Comparison of ENCODE assay signal across 8 cellular contexts in genomic region chr4:139606600-139607301, GRCh38. TPM values are rescaled to one million over a fixed set of nuclear protein-coding genes. Genes with fewer than 3 reads are reported as not detected.
DNase-seq lines count a peak whose midpoint lies in the region; ATAC-seq lines count a peak whose summit lies in the region.

No MANE protein-coding gene starts in this region.

- intact Hi-C loops in posterior vena cava (cut with DNase I): loop anchor here (5.0 to 10.0 kb wide), 2 partner anchors 41 to 48 kb away; no protein-coding TSS in a partner anchor

- H3K4me1 ChIP-seq in HUES48 (ENCODE audit: control insufficient read depth, insufficient read depth, low read length): peaks cover 7% of the 10 kb centered on the region

- DNase-seq in AG08395 (ENCODE audit: low spot score) (peak; percentile 47), amniotic epithelial cell (ENCODE audit: low read depth) (peak; percentile 70), left lobe of liver (ENCODE audit: low spot score) (no peak), posterior vena cava (ENCODE audit: low spot score) (no peak), SKM-1 (lab: John Stamatoyannopoulos, UW; ENCODE audit: unreplicated experiment) (no peak)

- no peaks in the 10 kb centered on the region for H3K9me3 ChIP-seq in HUES48 (ENCODE audit: control insufficient read depth, insufficient read depth, low read length)

- H3K36me3 ChIP-seq in HUES48 (ENCODE audit: control insufficient read depth, insufficient read depth, low read length): no peaks in the 10 kb centered on the region

- peak; percentile 41 for ATAC-seq in left lobe of liver
- no peak for ATAC-seq in GM18867 (IDR thresholded peaks at IDR 0.05; ENCODE audit: unreplicated experiment)
- no peak for ATAC-seq in GM18517 (IDR thresholded peaks at IDR 0.05; ENCODE audit: unreplicated experiment)

- no peak overlapping the region for H3K4me3 ChIP-seq in HUES48 (ENCODE audit: low read depth, low read length)

- H3K9ac ChIP-seq in HUES48 (ENCODE audit: low read depth, low read length): no peak overlapping the region

- 0 out of 2 replicates have a peak, but pooled peaks cover 4% of the 10 kb centered on the region for H3K27me3 ChIP-seq in HUES48 (ENCODE audit: control insufficient read depth, insufficient read depth, low read length)

- peak overlapping the region; percentile 16 for H3K27ac ChIP-seq in HUES48 (ENCODE audit: low read depth, low read length)

RNA-seq across cellular contexts. Expression of gene SETD7, which starts 50.7 kb away (rescaled TPM):
- total RNA-seq in left lobe of liver: 47.0 TPM
- total RNA-seq in posterior vena cava: 10 to 100 TPM; 69.0 to 75.4 TPM

RNA-seq across cellular contexts. Expression of gene MGST2, which starts 58.9 kb away (rescaled TPM):
- total RNA-seq in left lobe of liver: 108 TPM
- total RNA-seq in posterior vena cava: 10 to 100 TPM; 41.1 to 41.2 TPM

Comparison
In these comparisons a context has a peak if more than half of its experiments do, and no peak if none do; other contexts are left out.
1. DNase-seq: peak in AG08395 (single experiment) and amniotic epithelial cell (single experiment); none in left lobe of liver (single experiment), posterior vena cava (single experiment) and SKM-1 (single experiment).